8 cellular contexts compared by ENCODE assay signal in genomic region chr2:58045580-58046334, GRCh38. TPM values are rescaled to one million over a fixed set of nuclear protein-coding genes. Genes with fewer than 3 reads are reported as not detected.
DNase-seq lines count a peak whose midpoint lies in the region; ATAC-seq and TF ChIP-seq lines count a peak whose summit lies in the region.

No MANE protein-coding gene starts in this region.

- H3K4me3 ChIP-seq in GM12875 (ENCODE audit: low read depth, low read length) (peak overlapping the region; percentile 82), fibroblast of villous mesenchyme (ENCODE audit: low read depth, low read length) (peak overlapping the region; percentile 77), sigmoid colon (peak overlapping the region; percentile 60 to 81 (median 76))

- H3K9me3 ChIP-seq in T-helper 17 cell (ENCODE audit: control insufficient read depth, low read length, poor library complexity, severe bottlenecking) (no peaks in the 10 kb centered on the region), sigmoid colon (no peaks in the 10 kb centered on the region)

- peaks cover 0 to 31% (median 20%) of the 10 kb centered on the region in 4 donors for H3K4me1 ChIP-seq in sigmoid colon

- TF ChIP-seq EP300 in sigmoid colon (IDR thresholded peaks at IDR 0.05): no peak

- TF ChIP-seq CTCF in GM12875 (IDR thresholded peaks at IDR 0.05; ENCODE audit: borderline replicate concordance, insufficient read depth, low read depth, low read length): no peak
- no peak for TF ChIP-seq CTCF in fibroblast of villous mesenchyme (IDR thresholded peaks at IDR 0.05; ENCODE audit: insufficient read depth, low read depth, low read length)
- no peak for TF ChIP-seq CTCF in sigmoid colon (IDR thresholded peaks at IDR 0.05)

- H3K27me3 ChIP-seq in sigmoid colon: no peaks in the 10 kb centered on the region

- intact Hi-C loops in sigmoid colon (cut with DNase I): no loop called here

- H3K27ac ChIP-seq in sigmoid colon: peak overlapping the region; percentile 92 to 97 (median 95)

- DNase-seq in T-helper 17 cell (no peak), fibroblast of villous mesenchyme (ENCODE audit: low read depth) (no peak), sigmoid colon (no peak), kidney glomerular epithelial cell (lab: John Stamatoyannopoulos, UW) (no peak), nucleus accumbens (lab: John Stamatoyannopoulos, UW) (no peak), A172 (ENCODE audit: low spot score) (no peak)

- TF ChIP-seq POLR2A in sigmoid colon (IDR thresholded peaks at IDR 0.05): no peak

- H3K27me3 Mint-ChIP-seq in T-helper 17 cell: no peaks in the 10 kb centered on the region

- no peaks in the 10 kb centered on the region for H3K36me3 Mint-ChIP-seq in T-helper 17 cell (ENCODE audit: low read depth)

- WGBS in sigmoid colon, 2 donors: 59 to 71% methylated on average over 17 of the region's 17 CpGs

- peaks cover 0 to 5% (median 0%) of the 10 kb centered on the region in 4 donors for H3K36me3 ChIP-seq in sigmoid colon

- peaks cover 28% of the 10 kb centered on the region for H3K4me1 Mint-ChIP-seq in T-helper 17 cell

- H3K4me3 Mint-ChIP-seq in T-helper 17 cell: peak overlapping the region; percentile 91

- ATAC-seq in T-helper 17 cell: no peak
- ATAC-seq in HG03159 (IDR thresholded peaks at IDR 0.05; ENCODE audit: unreplicated experiment): no peak

- peak overlapping the region; percentile 90 for H3K27ac Mint-ChIP-seq in T-helper 17 cell

RNA-seq across cellular contexts. Expression of gene VRK2, which starts 0.8 kb away (rescaled TPM):
- total RNA-seq in T-helper 17 cell: 10 to 100 TPM; 15.3 to 19.8 TPM
- total RNA-seq in fibroblast of villous mesenchyme: 26.7 and 29.4 TPM in 2 replicates
- total RNA-seq in sigmoid colon: 10 to 100 TPM; 22.7 to 32.8 (median 25.6) TPM
- 10 to 100 TPM in 2 of 3 donors, 1 to 10 TPM in 1; 6.6 to 12.3 (median 11.3) TPM for polyA plus RNA-seq in sigmoid colon
- 0.19 TPM in 1 of 2 replicates, not detected in the other for total RNA-seq in A172 (2014; rRNA removed; shearing (Covaris generic))

Comparison
In these comparisons a context has a peak if more than half of its experiments do, and no peak if none do; other contexts are left out.
1. RNA of gene VRK2, which starts 0.8 kb away (total RNA-seq): 26.7 to 29.4 TPM in fibroblast of villous mesenchyme, 22.7 to 32.8 TPM in sigmoid colon and 15.3 to 19.8 TPM in T-helper 17 cell; 0.19 TPM in A172; every median in the first group is over 10 times any median in the second.
2. Peak in every context shown above with its lines, with median percentiles within 50 percentile points of each other: H3K4me3 ChIP-seq.